In the genomic region with DNA sequence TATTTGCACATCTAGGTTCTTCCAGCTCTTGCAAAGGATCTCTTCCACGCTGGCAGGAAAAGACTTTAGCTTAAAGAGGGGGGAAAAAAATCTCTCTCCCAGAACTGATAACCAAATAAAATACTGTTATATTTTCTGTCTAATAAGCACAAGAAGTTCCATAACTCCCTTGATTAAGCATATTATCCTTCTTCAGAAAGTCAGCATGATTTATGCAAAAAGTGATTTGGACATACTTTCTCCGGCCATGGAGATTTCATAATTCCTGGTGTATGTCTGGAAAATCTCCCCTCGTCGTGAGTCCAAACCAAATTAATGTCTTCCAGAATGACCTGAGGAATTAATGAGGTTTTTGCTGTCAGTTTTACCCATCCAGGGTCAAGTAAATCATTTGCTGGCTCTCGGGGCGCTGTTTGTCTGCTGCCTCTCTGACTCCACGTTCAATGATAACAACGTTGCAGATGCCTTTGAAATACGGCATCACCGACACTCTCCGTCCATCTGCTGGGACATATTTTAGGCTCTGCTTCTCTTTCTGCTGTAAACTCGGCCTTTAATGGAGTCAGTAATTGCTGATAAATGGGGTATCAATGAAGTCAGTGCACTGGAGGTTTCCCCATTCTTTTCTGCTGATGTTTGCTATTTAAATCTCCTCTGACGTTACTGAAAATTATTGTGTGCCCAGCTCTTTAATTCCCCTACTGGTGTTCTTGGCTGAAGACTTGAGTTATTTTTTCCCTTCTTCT, we compare ENCODE assay signal across 18 cellular contexts.
DNase-seq lines count a peak whose midpoint lies in the region; ATAC-seq and TF ChIP-seq lines count a peak whose summit lies in the region.
"Had no signal": no experiment of that assay in that cellular context is flagged by ENCODE, and none has a peak within 500 bp of the region (broad histone marks: within the 10 kb centered on the region; RNA-seq: fewer than 3 reads in every experiment).

No MANE protein-coding gene starts in this region.

- TF ChIP-seq CTCF in ascending aorta (IDR thresholded peaks at IDR 0.05) (no peak), right lobe of liver (IDR thresholded peaks at IDR 0.05) (no peak)
- no peak for TF ChIP-seq CTCF in CD4-positive, alpha-beta T cell (IDR thresholded peaks at IDR 0.05)

- peaks cover 4% of the 10 kb centered on the region for H3K9me3 Mint-ChIP-seq in CD4-positive, alpha-beta T cell

- no peaks in the 10 kb centered on the region for H3K4me1 Mint-ChIP-seq in CD4-positive, alpha-beta T cell (ENCODE audit: low read depth)
- H3K4me1 Mint-ChIP-seq: activated naive CD8-positive, alpha-beta T cell treated with anti-CD3 and anti-CD28 coated beads, Interleukin-2, amount 10 ng/mL, durations not matched to agents 7 days and 5 days had no signal

- peak overlapping the region; percentile 73 for H2AFZ ChIP-seq in GM23248

- no peak overlapping the region; the same call in 1 of the 2 replicates for H3K27ac ChIP-seq in GM23248
- no peak overlapping the region for H3K27ac ChIP-seq in ascending aorta
- H3K27ac ChIP-seq in right lobe of liver = no peak overlapping the region
- H3K27ac ChIP-seq in subcutaneous abdominal adipose tissue (ENCODE audit: low read depth, low read length) = no peak overlapping the region
- H3K27ac ChIP-seq in CD4-positive, alpha-beta T cell (ENCODE audit: low read depth, low read length) = no peak overlapping the region
- H3K27ac ChIP-seq: C4-2B had no signal

- in situ Hi-C loops in GM23248 (cut with MboI) = no loop called here

- 5% methylated on average over 13 of the region's 13 CpGs for WGBS in GM23248 (ENCODE audit: low coverage in 1 of 2, low lambda C conversion rate in 2 of 2, missing lambda C conversion rate in 2 of 2), 2 experiments
- 34% methylated on average over 13 of the region's 13 CpGs for WGBS in right lobe of liver (ENCODE audit: insufficient coverage, low coverage, low lambda C conversion rate, missing lambda C conversion rate)

- peak overlapping the region; percentile 80 for H3K4me2 ChIP-seq in GM23248 (ENCODE audit: unreplicated experiment)

- intact Hi-C loops in ascending aorta (cut with DNase I) = no loop called here
- intact Hi-C loops in right lobe of liver (cut with DNase I) = no loop called here
- intact Hi-C loops in CD4-positive, alpha-beta T cell (cut with DNase I, micrococcal nuclease) = no loop called here

- no peaks in the 10 kb centered on the region for H3K36me3 Mint-ChIP-seq in CD4-positive, alpha-beta T cell (ENCODE audit: low read depth)
- H3K36me3 Mint-ChIP-seq: activated naive CD8-positive, alpha-beta T cell treated with anti-CD3 and anti-CD28 coated beads, Interleukin-2, amount 10 ng/mL, durations not matched to agents 7 days and 5 days had no signal

- H3K9me3 ChIP-seq in GM23248 (ENCODE audit: low read depth) = no peaks in the 10 kb centered on the region
- H3K9me3 ChIP-seq in ascending aorta = no peaks in the 10 kb centered on the region
- no peaks in the 10 kb centered on the region for H3K9me3 ChIP-seq in right lobe of liver
- no peaks in the 10 kb centered on the region for H3K9me3 ChIP-seq in subcutaneous abdominal adipose tissue (ENCODE audit: control insufficient read depth in 5 of 5, low read length in 5 of 5)
- H3K9me3 ChIP-seq in CD4-positive, alpha-beta T cell (ENCODE audit: control insufficient read depth, low read length) = no peaks in the 10 kb centered on the region

- H4K20me1 ChIP-seq in GM23248 (ENCODE audit: insufficient read depth) = no peaks in the 10 kb centered on the region

- H3K4me3 Mint-ChIP-seq in CD4-positive, alpha-beta T cell = no peak overlapping the region
- H3K4me3 Mint-ChIP-seq: activated naive CD8-positive, alpha-beta T cell treated with anti-CD3 and anti-CD28 coated beads, Interleukin-2, amount 10 ng/mL, durations not matched to agents 7 days and 5 days; nephron progenitor cell had no signal

- no peak overlapping the region for H3K27ac Mint-ChIP-seq in CD4-positive, alpha-beta T cell
- H3K27ac Mint-ChIP-seq: activated naive CD8-positive, alpha-beta T cell treated with anti-CD3 and anti-CD28 coated beads, Interleukin-2, amount 10 ng/mL, durations not matched to agents 7 days and 5 days; nephron progenitor cell had no signal

- H3K4me3 ChIP-seq in GM23248 (peak overlapping the region; percentile 58), ascending aorta (peak overlapping the region; percentile 22 to 49), right lobe of liver (no peak overlapping the region), subcutaneous abdominal adipose tissue (ENCODE audit: low read depth in 1 of 5, low read length in 5 of 5) (peak overlapping the region in 4 of 5 donors; percentile 13 to 41 (median 34))
- H3K4me3 ChIP-seq: skin epidermis had no signal

- CTCF ChIA-PET in CD4-positive, alpha-beta T cell (lab: Charles Lee) = no interaction called here

- peak; percentile 51 for DNase-seq in GM23248
- DNase-seq in ascending aorta (ENCODE audit: low spot score in 2 of 2) = no peak
- no peak for DNase-seq in right lobe of liver
- DNase-seq in NCI-H774 (lab: John Stamatoyannopoulos, UW) = no peak
- DNase-seq in CD4-positive, alpha-beta T cell = no peak
- no peak for DNase-seq in NCI-H2171 (lab: John Stamatoyannopoulos, UW)
- no peak for DNase-seq in T-helper 1 cell
- DNase-seq: activated CD4-positive, CD25-positive, alpha-beta regulatory T cell treated with anti-CD3 and anti-CD28 coated beads, Interleukin-2, amount 50 U/mL, for 72 hours; activated naive CD8-positive, alpha-beta T cell treated with anti-CD3 and anti-CD28 coated beads, Interleukin-2, amount 10 ng/mL, durations not matched to agents 7 days and 5 days; DMS79; left colon; NCI-H1092; nephron progenitor cell; stimulated activated naive CD4-positive, alpha-beta T cell treated with Interleukin-2 at 50 U/mL for 16 hours; T-helper 2 cell had no signal

- TF ChIP-seq POLR2A in right lobe of liver (IDR thresholded peaks at IDR 0.05) = no peak

- POLR2A ChIA-PET in CD4-positive, alpha-beta T cell (lab: Charles Lee) = no interaction called here

- H3K27me3 Mint-ChIP-seq in CD4-positive, alpha-beta T cell = peaks cover 12% of the 10 kb centered on the region
- H3K27me3 Mint-ChIP-seq: activated naive CD8-positive, alpha-beta T cell treated with anti-CD3 and anti-CD28 coated beads, Interleukin-2, amount 10 ng/mL, durations not matched to agents 7 days and 5 days had no signal

- peak; percentile 28 to 53 (median 50) for ATAC-seq in right lobe of liver
- ATAC-seq in CD4-positive, alpha-beta T cell (ENCODE audit: poor library complexity) = no peak
- ATAC-seq: left colon had no signal

- H3K9ac ChIP-seq in GM23248 (0 out of 2 replicates have a peak overlapping the region, but pooled peaks have one; percentile 2), subcutaneous abdominal adipose tissue (ENCODE audit: low read length in 5 of 5) (peak overlapping the region in 1 of 5 donors; percentile 28)

- no peaks in the 10 kb centered on the region for H3K36me3 ChIP-seq in GM23248 (ENCODE audit: low read depth)
- no peaks in the 10 kb centered on the region for H3K36me3 ChIP-seq in ascending aorta
- no peaks in the 10 kb centered on the region for H3K36me3 ChIP-seq in right lobe of liver
- H3K36me3 ChIP-seq in subcutaneous abdominal adipose tissue (ENCODE audit: control insufficient read depth in 5 of 5, insufficient read depth in 5 of 5, low read length in 5 of 5) = no peaks in the 10 kb centered on the region

- H3K9me2 ChIP-seq in GM23248 (ENCODE audit: insufficient read depth) = no peaks in the 10 kb centered on the region

- H3K4me1 ChIP-seq in GM23248 (ENCODE audit: insufficient read depth) (peaks cover 29% of the 10 kb centered on the region), ascending aorta (no peaks in the 10 kb centered on the region), right lobe of liver (no peaks in the 10 kb centered on the region), subcutaneous abdominal adipose tissue (ENCODE audit: control insufficient read depth in 5 of 5, insufficient read depth in 5 of 5, low read length in 5 of 5) (peaks cover 0 to 12% (median 7%) of the 10 kb centered on the region in 5 donors)

- H3K27me3 ChIP-seq in GM23248 (replicated peaks; ENCODE audit: insufficient read depth) (no peaks in the 10 kb centered on the region), ascending aorta (no peaks in the 10 kb centered on the region), right lobe of liver (no peaks in the 10 kb centered on the region), subcutaneous abdominal adipose tissue (ENCODE audit: control insufficient read depth in 5 of 5, insufficient read depth in 4 of 5, low read length in 5 of 5) (no peaks in the 10 kb centered on the region)
- H3K27me3 ChIP-seq in CD4-positive, alpha-beta T cell (ENCODE audit: control insufficient read depth, insufficient read depth, low read length) = no peaks in the 10 kb centered on the region

- H3F3A ChIP-seq in GM23248 (ENCODE audit: insufficient read depth) = peaks cover 23% of the 10 kb centered on the region

- H3K79me2 ChIP-seq in GM23248 (ENCODE audit: insufficient read depth) = no peaks in the 10 kb centered on the region

Comparison
In these comparisons a context has a peak if more than half of its experiments do, and no peak if none do; other contexts are left out.
1. H3K4me3 ChIP-seq: peak in GM23248 (single experiment), ascending aorta (2 of 2) and subcutaneous abdominal adipose tissue (4 of 5); none in right lobe of liver (0 of 3).